Comparison of ENCODE assay signal across 15 cellular contexts in genomic region chr20:370151-370600, GRCh38. TPM values are rescaled to one million over a fixed set of nuclear protein-coding genes. Genes with fewer than 3 reads are reported as not detected.
A peak's percentile ranks its signal among the peaks of the same experiment; 100 is the strongest.
DNase-seq lines count a peak whose midpoint lies in the region; ATAC-seq and TF ChIP-seq lines count a peak whose summit lies in the region.
"Had no signal": no experiment of that assay in that cellular context is flagged by ENCODE, and none has a peak within 500 bp of the region (broad histone marks: within the 10 kb centered on the region; RNA-seq: fewer than 3 reads in every experiment).

No MANE protein-coding gene starts in this region.

- no peak for ATAC-seq in WTC11
- peak; percentile 48 for ATAC-seq in left lung
- ATAC-seq in upper lobe of right lung, result peak; percentile 58
- no peak for ATAC-seq in HG03139 (IDR thresholded peaks at IDR 0.05; ENCODE audit: unreplicated experiment)

- H3K27ac Mint-ChIP-seq in MCF 10A (ENCODE audit: low read depth, unreplicated experiment), result peak overlapping the region; percentile 52
- no peak overlapping the region for H3K27ac Mint-ChIP-seq in WTC11

- H2AFZ ChIP-seq in mammary epithelial cell (ENCODE audit: low read depth, low read length), result no peak overlapping the region
- no peak overlapping the region for H2AFZ ChIP-seq in MM.1S (ENCODE audit: low read length)

- H3K4me2 ChIP-seq in mammary epithelial cell (ENCODE audit: insufficient read depth, low read depth, low read length), result no peak overlapping the region
- H3K4me2 ChIP-seq in MM.1S (ENCODE audit: low read depth, low read length), result no peak overlapping the region

- no peaks in the 10 kb centered on the region for H3K27me3 ChIP-seq in mammary epithelial cell (ENCODE audit: insufficient read depth, low read length)
- no peaks in the 10 kb centered on the region for H3K27me3 ChIP-seq in left lung
- H3K27me3 ChIP-seq in upper lobe of right lung, result no peaks in the 10 kb centered on the region
- no peaks in the 10 kb centered on the region for H3K27me3 ChIP-seq in MM.1S (replicated peaks; ENCODE audit: insufficient read depth, low read length)
- H3K27me3 ChIP-seq: tibial artery had no signal

- in situ Hi-C loops in mammary epithelial cell (cut with MboI; ENCODE audit: low sequenced_read_pairs in 2 of 2), result no loop called here

- H3K4me3 Mint-ChIP-seq in MCF 10A (ENCODE audit: unreplicated experiment) (no peak overlapping the region), WTC11 (no peak overlapping the region)

- no peak overlapping the region for H3K27ac ChIP-seq in mammary epithelial cell (ENCODE audit: insufficient read depth, low read depth, low read length)
- peak overlapping the region; percentile 34 to 79 for H3K27ac ChIP-seq in left lung
- H3K27ac ChIP-seq in upper lobe of right lung, result peak overlapping the region; percentile 14
- H3K27ac ChIP-seq in MM.1S (ENCODE audit: low read length), result no peak overlapping the region
- H3K27ac ChIP-seq: tibial artery, WERI-Rb-1 had no signal

- dilution Hi-C loops in mammary epithelial cell (cut with HindIII; ENCODE audit: low sequenced_read_pairs), result no loop called here

- 95% methylated on average over 7 of the region's 7 CpGs for WGBS in mammary epithelial cell (ENCODE audit: low coverage, missing lambda C conversion rate)

- CTCF ChIA-PET in MCF 10A (lab: Yijun Ruan, JAX), result interaction anchor here (0.6 to 5.0 kb wide), 6 partner anchors 8 to 278 kb away, joined by 3 to 37 read pairs (median 4); partner anchors contain the start of gene TRIB3
- CTCF ChIA-PET in mammary epithelial cell (lab: Charles Lee; ENCODE audit: low non-redundant PET), result no interaction called here
- CTCF ChIA-PET in WTC11 (lab: Charles Lee), result interaction anchor here (2.4 to 4.0 kb wide), 3 partner anchors 8 to 61 kb away, joined by 7 to 19 read pairs (median 14); partner anchors contain the start of gene TRIB3

- peaks cover 69% of the 10 kb centered on the region for H3K4me1 Mint-ChIP-seq in MCF 10A (ENCODE audit: insufficient read depth, unreplicated experiment)
- peaks cover 24% of the 10 kb centered on the region for H3K4me1 Mint-ChIP-seq in WTC11

- TF ChIP-seq CTCF in MCF 10A (IDR thresholded peaks at IDR 0.05; ENCODE audit: unreplicated experiment), result no peak
- no peak for TF ChIP-seq CTCF in mammary epithelial cell (conservative IDR thresholded peaks at IDR 0.05 in 1 of 2, IDR thresholded peaks at IDR 0.05 in 1 of 2; ENCODE audit: extremely low read depth in 1 of 2, insufficient read depth in 1 of 2, low read depth in 1 of 2, low read length in 2 of 2)
- TF ChIP-seq CTCF in WTC11 (IDR thresholded peaks at IDR 0.05), result no peak
- no peak for TF ChIP-seq CTCF in left lung (IDR thresholded peaks at IDR 0.05)
- no peak for TF ChIP-seq CTCF in upper lobe of right lung (IDR thresholded peaks at IDR 0.05)
- TF ChIP-seq CTCF in MM.1S (IDR thresholded peaks at IDR 0.05; ENCODE audit: low read length), result no peak

- H3K27me3 Mint-ChIP-seq in MCF 10A (ENCODE audit: insufficient read depth, unreplicated experiment) (no peaks in the 10 kb centered on the region), WTC11 (ENCODE audit: low read depth) (peaks cover 6% of the 10 kb centered on the region; the same call in 1 of the 2 replicates)

- DNase-seq in MCF 10A (ENCODE audit: unreplicated experiment) (no peak), mammary epithelial cell (no peak), WTC11 (ENCODE audit: low spot score) (no peak), left lung (no peak), upper lobe of right lung (peak; percentile 68), MM.1S (no peak), germinal center (ENCODE audit: low spot score) (no peak)
- DNase-seq: effector CD4-positive, alpha-beta T cell; MV-4-11; NCI-H2171 treated with DMSO at 0.1 percent for 48 hours; stimulated activated CD4-positive, alpha-beta T cell treated with anti-CD3 and anti-CD28 coated beads, Interleukin-4, amount 100 ng/mL, for 24 hours; SW 1271; tibial artery; WERI-Rb-1 had no signal

- intact Hi-C loops in MCF 10A (cut with micrococcal nuclease) (no loop called here), mammary epithelial cell (cut with micrococcal nuclease) (no loop called here), left lung (cut with DNase I) (no loop called here), upper lobe of right lung (cut with DNase I) (no loop called here)

- no peaks in the 10 kb centered on the region for H3K36me3 Mint-ChIP-seq in MCF 10A (ENCODE audit: insufficient read depth, unreplicated experiment)
- H3K36me3 Mint-ChIP-seq in WTC11, result no peaks in the 10 kb centered on the region

- no peaks in the 10 kb centered on the region for H3K9me2 ChIP-seq in MM.1S (replicated peaks; ENCODE audit: insufficient read depth, low read length)

- POLR2A ChIA-PET in MCF 10A (lab: Yijun Ruan, JAX) (interaction anchor here (1.0 to 17.3 kb wide), 3 partner anchors 13 to 90 kb away, joined by 3 to 671 read pairs (median 9); partner anchors contain the start of gene TRIB3), WTC11 (lab: Charles Lee) (interaction anchor here (0.7 to 1.1 kb wide), 2 partner anchors 15 to 37 kb away, joined by 3 read pairs; no protein-coding TSS in a partner anchor)

- H3K9ac ChIP-seq in mammary epithelial cell (ENCODE audit: insufficient read depth, low read length) (no peak overlapping the region), MM.1S (ENCODE audit: low read length) (no peak overlapping the region)

- no peaks in the 10 kb centered on the region for H4K20me1 ChIP-seq in mammary epithelial cell (ENCODE audit: insufficient read depth, low read length)
- H4K20me1 ChIP-seq in MM.1S (ENCODE audit: insufficient read depth, low read length), result no peaks in the 10 kb centered on the region

- H3K36me3 ChIP-seq in mammary epithelial cell (ENCODE audit: insufficient read depth, low read length) (no peaks in the 10 kb centered on the region), left lung (no peaks in the 10 kb centered on the region), upper lobe of right lung (no peaks in the 10 kb centered on the region), MM.1S (replicated peaks; ENCODE audit: insufficient read depth, low read length) (no peaks in the 10 kb centered on the region)
- H3K36me3 ChIP-seq: tibial artery, WERI-Rb-1 had no signal

- H3K4me3 ChIP-seq in mammary epithelial cell (replicated peaks in 1 of 3; ENCODE audit: insufficient read depth in 1 of 3, low read depth in 2 of 3, low read length in 3 of 3) (no peak overlapping the region), left lung (no peak overlapping the region), upper lobe of right lung (no peak overlapping the region), MM.1S (ENCODE audit: low read length) (no peak overlapping the region)
- H3K4me3 ChIP-seq: tibial artery had no signal

- H3K4me1 ChIP-seq in mammary epithelial cell (ENCODE audit: insufficient read depth, low read length), result peaks cover 39% of the 10 kb centered on the region
- H3K4me1 ChIP-seq in left lung, result peaks cover 21 to 51% of the 10 kb centered on the region in 2 donors
- H3K4me1 ChIP-seq in upper lobe of right lung, result peaks cover 40% of the 10 kb centered on the region
- 0 out of 2 replicates have a peak, but pooled peaks cover 5% of the 10 kb centered on the region for H3K4me1 ChIP-seq in MM.1S (ENCODE audit: low read length)

- H3K9me3 ChIP-seq in mammary epithelial cell (replicated peaks; ENCODE audit: insufficient read depth, low read length) (no peaks in the 10 kb centered on the region), left lung (no peaks in the 10 kb centered on the region), upper lobe of right lung (no peaks in the 10 kb centered on the region), MM.1S (replicated peaks; ENCODE audit: insufficient read depth, low read length) (no peaks in the 10 kb centered on the region)
- H3K9me3 ChIP-seq: tibial artery had no signal

- no peaks in the 10 kb centered on the region for H3F3A ChIP-seq in MM.1S (ENCODE audit: insufficient read depth, low read length)

- H3K9me3 Mint-ChIP-seq in MCF 10A (ENCODE audit: unreplicated experiment), result no peaks in the 10 kb centered on the region
- no peaks in the 10 kb centered on the region for H3K9me3 Mint-ChIP-seq in WTC11

- BruUV-seq in MCF 10A (replicated peaks; lab: Mats Ljungman, UMichigan) (no TSS peak), mammary epithelial cell (replicated peaks; lab: Mats Ljungman, UMichigan) (no TSS peak)

- no peaks in the 10 kb centered on the region for H3K79me2 ChIP-seq in mammary epithelial cell (ENCODE audit: insufficient read depth, low read length)
- H3K79me2 ChIP-seq in MM.1S (ENCODE audit: low read length), result no peaks in the 10 kb centered on the region

TF ChIP-seq in WTC11, 78 proteins besides CTCF, POLR2A, EP300 and RAD21 (continues in another document):
- peak; percentile 86 for TF ChIP-seq GABPB1 (CRISPR knock-in tag; IDR thresholded peaks at IDR 0.05)

RNA-seq across cellular contexts. Expression of gene TRIB3, which starts 10.4 kb away (rescaled TPM):
- total RNA-seq in MCF 10A (2022), result 477 and 598 TPM in 2 replicates
- 100 to 1,000 TPM; 238 to 248 TPM for total RNA-seq in mammary epithelial cell
- 117 TPM for polyA plus RNA-seq in mammary epithelial cell
- polyA minus RNA-seq in mammary epithelial cell, result 43.1 TPM
- total RNA-seq in WTC11 (2021), result 7.8 to 9.2 TPM (median 8.7 TPM) in 3 replicates
- 10 to 100 TPM; 19.0 to 28.4 TPM for total RNA-seq in left lung
- total RNA-seq in upper lobe of right lung, result 16.8 TPM

RNA-seq across cellular contexts. Expression of gene NRSN2, which starts 23.3 kb away (rescaled TPM):
- total RNA-seq in MCF 10A (2022), result 8.2 and 8.4 TPM in 2 replicates
- 10 to 100 TPM; 16.9 to 48.3 TPM for total RNA-seq in mammary epithelial cell
- polyA plus RNA-seq in mammary epithelial cell, result 26.7 TPM
- polyA minus RNA-seq in mammary epithelial cell, result 13.6 TPM
- total RNA-seq in WTC11 (2021), result 23.0 to 23.7 TPM (median 23.3 TPM) in 3 replicates
- total RNA-seq in left lung, result 10 to 100 TPM; 34.4 to 38.8 TPM
- total RNA-seq in upper lobe of right lung, result 19.9 TPM

RNA-seq across cellular contexts. Expression of gene RBCK1, which starts 37.9 kb away (rescaled TPM):
- total RNA-seq in MCF 10A (2022), result 353 and 488 TPM in 2 replicates
- total RNA-seq in mammary epithelial cell, result 100 to 1,000 TPM; 106 to 235 TPM
- 68.3 TPM for polyA plus RNA-seq in mammary epithelial cell
- 119 TPM for polyA minus RNA-seq in mammary epithelial cell
- total RNA-seq in WTC11 (2021), result 65.0 to 75.2 TPM (median 69.5 TPM) in 3 replicates
- total RNA-seq in left lung, result 10 to 100 TPM; 97.9 to 99.8 TPM
- total RNA-seq in upper lobe of right lung, result 101 TPM

RNA-seq across cellular contexts. Expression of gene SOX12, which starts 44.8 kb away (rescaled TPM):
- total RNA-seq in MCF 10A (2022), result 17.2 and 17.6 TPM in 2 replicates
- total RNA-seq in mammary epithelial cell, result 1 to 10 TPM; 3.7 to 6.2 TPM
- polyA plus RNA-seq in mammary epithelial cell, result 2.0 TPM
- 1.3 TPM for polyA minus RNA-seq in mammary epithelial cell
- 59.1 to 76.3 TPM (median 72.5 TPM) in 3 replicates for total RNA-seq in WTC11 (2021)
- 10 to 100 TPM; 14.0 to 18.7 TPM for total RNA-seq in left lung
- total RNA-seq in upper lobe of right lung, result 8.4 TPM

Comparison
In these comparisons a context has a peak if more than half of its experiments do, and no peak if none do; other contexts are left out.
1. H3K27ac ChIP-seq: peak in left lung (2 of 2) and upper lobe of right lung (single experiment); none in mammary epithelial cell (single experiment) and MM.1S (single experiment).
2. ATAC-seq: peak in left lung (single experiment) and upper lobe of right lung (single experiment); none in WTC11 (single experiment) and HG03139 (single experiment).
3. RNA of gene TRIB3, which starts 10.4 kb away (total RNA-seq): 477 to 598 TPM in MCF 10A and 238 to 248 TPM in mammary epithelial cell; 19.0 to 28.4 TPM in left lung, 16.8 TPM in upper lobe of right lung (single experiment) and 7.8 to 9.2 TPM in WTC11; every median in the first group is over 4 times any median in the second.